Comparison of ENCODE assay signal across 18 cellular contexts in the genomic region with DNA sequence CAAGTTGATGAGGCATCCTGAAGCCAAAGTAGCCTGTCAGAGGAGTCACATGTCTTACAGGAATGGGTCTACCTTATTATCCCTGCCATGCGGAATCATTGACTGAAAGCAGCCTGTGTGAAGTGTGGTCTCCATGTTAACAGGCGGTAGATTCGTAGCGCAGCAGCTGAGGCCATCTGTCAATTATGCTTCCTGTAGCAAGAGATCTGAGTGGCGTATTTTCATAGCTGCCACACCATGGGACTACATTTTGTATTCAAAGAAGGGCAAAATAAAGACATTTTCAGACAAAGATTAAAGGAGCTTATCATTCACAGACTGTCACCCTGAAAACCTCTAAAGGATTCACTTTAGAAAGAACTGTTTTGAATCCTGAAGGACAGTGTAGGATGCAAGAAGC.
"Had no signal": no experiment of that assay in that cellular context is flagged by ENCODE, and none has a peak within 500 bp of the region (broad histone marks: within the 10 kb centered on the region; RNA-seq: fewer than 3 reads in every experiment).

No MANE protein-coding gene starts in this region.

- ATAC-seq: activated CD8-positive, alpha-beta memory T cell treated with anti-CD3 and anti-CD28 coated beads, Interleukin-2, amount 10 ng/mL, durations not matched to agents 7 days and 5 days; activated T-helper 17 cell treated with anti-CD3 and anti-CD28 coated beads, Interleukin-2, amount 50 U/mL, for 72 hours; heart left ventricle; left lung; natural killer cell treated with Interleukin-12 subunit alpha and Interleukin-12 subunit beta and Interleukin-15 and Interleukin-18, amount 100 ng/mL, for 72 hours; upper lobe of right lung; WTC11 had no signal

- H3K9me3 ChIP-seq: heart left ventricle, left lung, upper lobe of right lung had no signal

- H3K36me3 ChIP-seq: brain microvascular endothelial cell, heart left ventricle, left lung, upper lobe of right lung had no signal

- DNase-seq: activated CD4-positive, alpha-beta memory T cell treated with anti-CD3 and anti-CD28 coated beads, Interleukin-2, amount 10 ng/mL, durations not matched to agents 7 days and 5 days; activated CD4-positive, alpha-beta T cell treated with anti-CD3 and anti-CD28 coated beads for 4 hours; activated CD8-positive, alpha-beta memory T cell treated with anti-CD3 and anti-CD28 coated beads, Interleukin-2, amount 10 ng/mL, durations not matched to agents 7 days and 5 days; activated naive CD4-positive, alpha-beta T cell treated with anti-CD3 and anti-CD28 coated beads for 36 hours; activated T-cell treated with anti-CD3 and anti-CD28 coated beads, Interleukin-2, amount 50 U/mL, for 1 hour; brain microvascular endothelial cell; erythroblast; foreskin melanocyte; heart left ventricle; kidney; left lung; nucleus accumbens; stimulated activated naive CD4-positive, alpha-beta T cell; upper lobe of right lung had no signal

- H3K27ac ChIP-seq: brain microvascular endothelial cell, coronary artery, heart left ventricle, left lung, upper lobe of right lung had no signal

- H3K4me3 ChIP-seq: coronary artery, heart left ventricle, left lung, upper lobe of right lung had no signal

- H3K27me3 ChIP-seq: brain microvascular endothelial cell, upper lobe of right lung had no signal
